ENCODE assay signal across 9 cellular contexts in genomic region chr3:17841190-17841828, GRCh38.
DNase-seq lines count a peak whose midpoint lies in the region; ATAC-seq, FAIRE-seq and TF ChIP-seq lines count a peak whose summit lies in the region.
"Had no signal": no experiment of that assay in that cellular context is flagged by ENCODE, and none has a peak within 500 bp of the region (broad histone marks: within the 10 kb centered on the region; RNA-seq: fewer than 3 reads in every experiment).

No MANE protein-coding gene starts in this region.

- peak; percentile 95 for FAIRE-seq in K562 (lab: Jason Lieb, UNC)

- H3K9ac ChIP-seq in K562 (ENCODE audit: insufficient read depth in 1 of 2, low read depth in 2 of 2, low read length in 2 of 2), result no peak overlapping the region
- H3K9ac ChIP-seq: BLaER1 had no signal

- intact Hi-C loops in K562 (cut with micrococcal nuclease), result loop anchor here (1.0 to 5.0 kb wide), 6 partner anchors 43 to 1239 kb away; no protein-coding TSS in a partner anchor

- H3K27ac ChIP-seq in K562 (ENCODE audit: extremely low read depth, low read depth, low read length), result no peak overlapping the region
- H3K27ac ChIP-seq: BLaER1 had no signal

- TF ChIP-seq POLR2A in NB4 (IDR thresholded peaks at IDR 0.05; ENCODE audit: extremely low read depth, insufficient read length), result no peak
- TF ChIP-seq POLR2A in K562 (conservative IDR thresholded peaks at IDR 0.05), result no peak

- H3K4me1 ChIP-seq in K562 (replicated peaks in 1 of 2; ENCODE audit: control insufficient read depth in 2 of 2, insufficient read depth in 2 of 2, low read length in 2 of 2), result no peaks in the 10 kb centered on the region
- H3K4me1 ChIP-seq: BLaER1 had no signal

- WGBS in K562 (ENCODE audit: insufficient coverage, low coverage, missing lambda C conversion rate), result 12% methylated on average over 9 of the region's 9 CpGs

- TF ChIP-seq CTCF in NB4 (IDR thresholded peaks at IDR 0.05; ENCODE audit: low read depth, low read length) (peak; percentile 97), K562 (IDR thresholded peaks at IDR 0.05 in 2 of 3, conservative IDR thresholded peaks at IDR 0.05 in 1 of 3; ENCODE audit: insufficient read depth in 2 of 3, low read depth in 1 of 3, low read length in 3 of 3) (peak; percentile 98 to 99 (median 99))

- peak; percentile 99 for TF ChIP-seq RAD21 in K562 (CRISPR knock-in tag; conservative IDR thresholded peaks at IDR 0.05 in 1 of 2, IDR thresholded peaks at IDR 0.05 in 1 of 2)

- H3K36me3 ChIP-seq in K562 (ENCODE audit: control insufficient read depth, insufficient read depth, low read length), result no peaks in the 10 kb centered on the region
- H3K36me3 ChIP-seq: BLaER1 had no signal

- no peak overlapping the region for H3K4me3 ChIP-seq in NB4 (ENCODE audit: low read depth, low read length)
- H3K4me3 ChIP-seq in K562, result no peak overlapping the region
- H3K4me3 ChIP-seq: BLaER1 had no signal

- no TSS peak for BruUV-seq in K562 (replicated peaks; lab: Mats Ljungman, UMichigan)

- no peak overlapping the region; the same call in 1 of the 2 replicates for H2AFZ ChIP-seq in K562 (ENCODE audit: low read depth, low read length)

- CTCF ChIA-PET in K562 (lab: Yijun Ruan, JAX; ENCODE audit: low intra/inter-chr PET ratio), result interaction anchor here (0.5 to 2.3 kb wide), 8 partner anchors 196 to 583 kb away, joined by 3 to 17 read pairs (median 6); no protein-coding TSS in a partner anchor

- POLR2A ChIA-PET in K562 (lab: Yijun Ruan, JAX), result interaction anchor here (0.6 to 1.3 kb wide), 8 partner anchors 10 to 396 kb away, joined by 3 to 4 read pairs (median 3); no protein-coding TSS in a partner anchor

- no peak overlapping the region for H3K4me2 ChIP-seq in K562 (ENCODE audit: insufficient read depth, low read length)
- H3K4me2 ChIP-seq: BLaER1 had no signal

- TF ChIP-seq EP300 in K562 (IDR thresholded peaks at IDR 0.05; ENCODE audit: low read length), result peak; percentile 19; the same call in 1 of the 2 replicates

- H4K20me1 ChIP-seq in K562 (replicated peaks; ENCODE audit: control insufficient read depth, insufficient read depth, low read length), result no peaks in the 10 kb centered on the region
- H4K20me1 ChIP-seq: BLaER1 had no signal

- peak; percentile 91 for ATAC-seq in HG02588 (IDR thresholded peaks at IDR 0.05; ENCODE audit: unreplicated experiment)
- peak; percentile 99 for ATAC-seq in K562

- no peaks in the 10 kb centered on the region for H3K9me3 ChIP-seq in K562 (replicated peaks; ENCODE audit: control insufficient read depth, insufficient read depth, low read depth, low read length)
- H3K9me3 ChIP-seq: BLaER1 had no signal

- in situ Hi-C loops in K562 (cut with MboI), result loop anchor here (25.0 kb wide), 1 partner anchor 204 kb away; no protein-coding TSS in a partner anchor

- DNase-seq in DMS53 (lab: John Stamatoyannopoulos, UW) (peak; percentile 58), DMS53 treated with DMSO at 0.1 percent for 48 hours (lab: John Stamatoyannopoulos, UW; ENCODE audit: unreplicated experiment) (no peak), NB4 (ENCODE audit: low read depth) (peak; percentile 79), UCSD-AML1 (lab: John Stamatoyannopoulos, UW; ENCODE audit: unreplicated experiment) (peak; percentile 77), K562 (ENCODE audit: extremely low read depth in 1 of 4, low spot score in 3 of 4) (peak; percentile 81 to 87 (median 84)), iPS-NIHi7 (ENCODE audit: extremely low spot score) (peak; percentile 89)
- DNase-seq in stimulated activated CD4-positive, alpha-beta T cell treated with anti-CD3 and anti-CD28 coated beads, Interleukin-15, amount 100 ng/mL, for 48 hours (ENCODE audit: low read depth in 2 of 2), result peak; percentile 45 to 73

- H3K79me2 ChIP-seq in K562 (ENCODE audit: control insufficient read depth, insufficient read depth, low read length), result no peaks in the 10 kb centered on the region

- peaks cover 0 to 5% of the 10 kb centered on the region in 2 experiments; a peak in 3 of 5 replicates for H3K27me3 ChIP-seq in K562 (ENCODE audit: control insufficient read depth in 2 of 2, insufficient read depth in 2 of 2, low read length in 2 of 2)
- H3K27me3 ChIP-seq: BLaER1 had no signal

- H3K9me1 ChIP-seq in K562 (ENCODE audit: control insufficient read depth, insufficient read depth, low read length), result no peaks in the 10 kb centered on the region

TF ChIP-seq in K562, 482 proteins besides CTCF, POLR2A, EP300 and RAD21 (continues in another document):
- TF ChIP-seq ARNT (IDR thresholded peaks at IDR 0.05), result no peak
- no peak for TF ChIP-seq ARID1B (IDR thresholded peaks at IDR 0.05)
- TF ChIP-seq ZC3H11A (IDR thresholded peaks at IDR 0.05; ENCODE audit: low read depth, low read length), result no peak
- TF ChIP-seq ESRRA (IDR thresholded peaks at IDR 0.05; ENCODE audit: borderline replicate concordance, low read depth), result no peak
- peak in 1 of 3 experiments; percentile 33 for TF ChIP-seq YY1 (IDR thresholded peaks at IDR 0.05; ENCODE audit: borderline replicate concordance in 1 of 3, control insufficient read depth in 1 of 3, extremely low read depth in 1 of 3, insufficient read depth in 3 of 3, insufficient read length in 1 of 3, insufficient replicate concordance in 2 of 3, low read depth in 1 of 3, low read length in 2 of 3)
- peak; percentile 54; the same call in 1 of the 2 replicates for TF ChIP-seq ZNF282 (CRISPR knock-in tag; IDR thresholded peaks at IDR 0.05)
- TF ChIP-seq CREM (IDR thresholded peaks at IDR 0.05; ENCODE audit: low read depth), result peak; percentile 58; the same call in 1 of the 2 replicates
- no peak for TF ChIP-seq PCBP2 (IDR thresholded peaks at IDR 0.05; ENCODE audit: low read depth, low read length, poor library complexity, severe bottlenecking)
- TF ChIP-seq SAP30 (IDR thresholded peaks at IDR 0.05; ENCODE audit: borderline replicate concordance, insufficient read depth, low read depth, low read length, poor library complexity, severe bottlenecking), result no peak
- TF ChIP-seq ZSCAN29 (IDR thresholded peaks at IDR 0.05), result no peak
- peak; percentile 44; the same call in 1 of the 2 replicates for TF ChIP-seq TFAP4 (CRISPR knock-in tag; IDR thresholded peaks at IDR 0.05; ENCODE audit: borderline replicate concordance)
- TF ChIP-seq MYNN (IDR thresholded peaks at IDR 0.05), result peak; percentile 43; the same call in 1 of the 2 replicates
- no peak for TF ChIP-seq MYNN (CRISPR knock-in tag; IDR thresholded peaks at IDR 0.05)
- 0 out of 2 replicates have a peak, but pooled peaks have one; percentile 48 for TF ChIP-seq MTA3 (IDR thresholded peaks at IDR 0.05; ENCODE audit: borderline replicate concordance)
- TF ChIP-seq, protein P1, sequence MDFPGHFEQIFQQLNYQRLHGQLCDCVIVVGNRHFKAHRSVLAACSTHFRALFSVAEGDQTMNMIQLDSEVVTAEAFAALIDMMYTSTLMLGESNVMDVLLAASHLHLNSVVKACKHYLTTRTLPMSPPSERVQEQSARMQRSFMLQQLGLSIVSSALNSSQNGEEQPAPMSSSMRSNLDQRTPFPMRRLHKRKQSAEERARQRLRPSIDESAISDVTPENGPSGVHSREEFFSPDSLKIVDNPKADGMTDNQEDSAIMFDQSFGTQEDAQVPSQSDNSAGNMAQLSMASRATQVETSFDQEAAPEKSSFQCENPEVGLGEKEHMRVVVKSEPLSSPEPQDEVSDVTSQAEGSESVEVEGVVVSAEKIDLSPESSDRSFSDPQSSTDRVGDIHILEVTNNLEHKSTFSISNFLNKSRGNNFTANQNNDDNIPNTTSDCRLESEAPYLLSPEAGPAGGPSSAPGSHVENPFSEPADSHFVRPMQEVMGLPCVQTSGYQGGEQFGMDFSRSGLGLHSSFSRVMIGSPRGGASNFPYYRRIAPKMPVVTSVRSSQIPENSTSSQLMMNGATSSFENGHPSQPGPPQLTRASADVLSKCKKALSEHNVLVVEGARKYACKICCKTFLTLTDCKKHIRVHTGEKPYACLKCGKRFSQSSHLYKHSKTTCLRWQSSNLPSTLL (IDR thresholded peaks at IDR 0.05), result no peak
- no peak for TF ChIP-seq HNRNPH1 (optimal IDR thresholded peaks at IDR 0.05; ENCODE audit: low read depth, low read length)
- TF ChIP-seq ZNF79 (CRISPR knock-in tag; IDR thresholded peaks at IDR 0.05; ENCODE audit: low read depth), result no peak
- no peak for TF ChIP-seq ZBTB7A (IDR thresholded peaks at IDR 0.05; ENCODE audit: borderline replicate concordance, control insufficient read depth, low read depth, low read length)
- TF ChIP-seq ZNF212 (CRISPR knock-in tag; IDR thresholded peaks at IDR 0.05), result no peak
- TF ChIP-seq NFE2 (IDR thresholded peaks at IDR 0.05; ENCODE audit: low read depth), result 0 out of 2 replicates have a peak, but pooled peaks have one; percentile 4
- TF ChIP-seq MAFG (tag; conservative IDR thresholded peaks at IDR 0.05), result no peak
- peak; percentile 75 for TF ChIP-seq ZKSCAN1 (IDR thresholded peaks at IDR 0.05; ENCODE audit: low read depth, low read length)
